2 cellular contexts compared by ENCODE assay signal in the genomic region with DNA sequence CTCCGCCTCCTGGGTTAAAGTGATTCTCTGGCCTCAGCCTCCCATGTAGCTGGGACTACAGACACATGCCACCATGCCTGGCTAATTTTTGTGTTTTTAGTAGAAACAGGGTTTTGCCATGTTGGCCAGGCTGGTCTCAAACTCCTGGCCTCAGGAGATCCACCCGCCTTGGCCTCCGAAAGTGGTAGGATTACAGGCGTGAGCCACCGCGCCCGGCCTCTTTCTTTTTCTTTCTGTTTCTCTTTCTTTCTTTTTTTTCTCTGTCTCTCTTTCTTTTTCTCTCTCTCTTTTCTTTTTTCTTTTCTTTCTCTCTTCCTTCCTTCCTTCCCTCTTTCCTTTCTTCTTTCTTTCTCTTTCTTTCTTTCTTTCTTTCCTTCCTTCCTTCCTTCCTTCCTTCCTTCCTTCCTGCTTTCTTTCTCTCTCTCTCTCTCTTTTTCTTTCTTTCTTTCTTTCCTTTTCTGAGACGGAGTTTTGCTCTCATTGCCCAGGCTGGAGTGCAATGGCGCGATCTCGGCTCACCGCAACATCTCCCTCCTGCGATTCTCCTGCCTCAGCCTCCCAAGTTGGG.
TF ChIP-seq lines count a peak whose summit lies in the region.

No MANE protein-coding gene starts in this region.

TF ChIP-seq in A549, 52 proteins besides CTCF, POLR2A, EP300 and RAD21 (continued from another document):
- 0 out of 2 replicates have a peak, but pooled peaks have one; percentile 27 for TF ChIP-seq FOSB (CRISPR knock-in tag; IDR thresholded peaks at IDR 0.05)
- 0 out of 2 replicates have a peak, but pooled peaks have one; percentile 26 for TF ChIP-seq ZNF302 (CRISPR knock-in tag; IDR thresholded peaks at IDR 0.05)

TF ChIP-seq in HEK293, 187 proteins besides CTCF, POLR2A, EP300 and RAD21:
- TF ChIP-seq ZNF366 (tag by site-specific recombination; conservative IDR thresholded peaks at IDR 0.05) (peak; percentile 87), GLIS1 (tag by site-specific recombination; IDR thresholded peaks at IDR 0.05) (peak; percentile 45; the same call in 1 of the 2 replicates)
